Comparison of ENCODE assay signal across 33 cellular contexts in the genomic region with DNA sequence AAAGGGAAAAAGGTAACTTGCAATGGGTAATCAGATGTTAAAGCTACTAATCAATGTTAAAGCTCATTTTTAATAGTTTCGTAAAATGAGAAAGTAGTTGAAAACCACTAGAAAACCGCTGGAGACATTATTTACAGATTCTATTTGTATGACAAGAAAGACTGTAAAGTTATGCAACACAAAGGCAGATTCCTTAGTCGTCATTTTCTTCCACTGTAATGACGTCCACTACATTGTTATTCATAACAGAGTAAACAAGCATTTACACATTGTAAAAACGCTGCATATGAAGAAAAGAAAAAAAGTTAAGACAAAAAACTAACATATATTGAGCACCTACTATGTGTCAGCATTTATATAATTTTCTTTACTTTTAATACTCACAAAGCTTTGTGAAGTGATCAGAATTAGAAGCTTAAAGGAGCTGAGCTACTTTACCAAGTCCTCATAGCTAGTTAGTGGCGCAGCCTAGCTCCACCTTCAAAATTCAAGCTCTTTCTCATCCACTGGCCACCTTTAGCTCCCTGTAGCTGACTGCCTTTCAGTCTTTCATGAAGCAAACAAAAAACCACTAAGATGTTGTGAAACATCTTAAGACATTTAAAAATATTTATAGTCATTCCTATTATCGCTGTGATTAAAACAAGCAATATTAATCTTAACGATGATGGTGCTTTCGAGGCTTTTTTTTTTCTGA.
DNase-seq lines count a peak whose midpoint lies in the region; ATAC-seq, FAIRE-seq and TF ChIP-seq lines count a peak whose summit lies in the region.
"Had no signal": no experiment of that assay in that cellular context is flagged by ENCODE, and none has a peak within 500 bp of the region (broad histone marks: within the 10 kb centered on the region; RNA-seq: fewer than 3 reads in every experiment).

No MANE protein-coding gene starts in this region.

- CTCF ChIA-PET in H1 (lab: Charles Lee; ENCODE audit: partially characterized antibody): interaction anchor here (0.7 to 1.0 kb wide), 3 partner anchors 21 to 221 kb away, joined by 3 read pairs; no protein-coding TSS in a partner anchor

- no peak overlapping the region for H4K8ac ChIP-seq in H1 (ENCODE audit: extremely low read depth, insufficient read depth, low read length)

- H3K79me2 ChIP-seq in H1 (ENCODE audit: control insufficient read depth in 1 of 2, insufficient read depth in 2 of 2, low read length in 2 of 2): no peaks in the 10 kb centered on the region

- H4K5ac ChIP-seq in H1 (ENCODE audit: insufficient read length, low read depth, low read length): no peak overlapping the region

- peak; percentile 62 for FAIRE-seq in H1 (lab: Jason Lieb, UNC)
- FAIRE-seq: GM12891 had no signal

- H3K56ac ChIP-seq in H1 (replicated peaks; ENCODE audit: insufficient read length, low read depth, low read length): no peak overlapping the region

- H3K9me3 ChIP-seq in H1 (ENCODE audit: insufficient read depth in 2 of 2, low read depth in 1 of 2, low read length in 1 of 2): no peaks in the 10 kb centered on the region
- no peaks in the 10 kb centered on the region for H3K9me3 ChIP-seq in iPS-20b (ENCODE audit: insufficient read depth, low read depth, low read length)
- H3K9me3 ChIP-seq: ascending aorta, BLaER1, gastrocnemius medialis, left lung, thyroid gland, uterus had no signal

- H2BK15ac ChIP-seq in H1 (ENCODE audit: low read length): no peak overlapping the region

- 47% methylated on average over 9 of the region's 9 CpGs; no CpG with 5 or more reads in 1 of the 2 experiments for WGBS in H1 (ENCODE audit: extremely low coverage in 1 of 2, insufficient coverage in 1 of 2, insufficient read length in 1 of 2, insufficient replicate concordance in 2 of 2, low coverage in 1 of 2, low lambda C conversion rate in 2 of 2, missing lambda C conversion rate in 1 of 2), 2 experiments

- TF ChIP-seq CTCF in AG10803 (conservative IDR thresholded peaks at IDR 0.05; ENCODE audit: low read length) (no peak), H1 (IDR thresholded peaks at IDR 0.05; ENCODE audit: control extremely low read depth in 1 of 3, insufficient read depth in 1 of 3, low read depth in 1 of 3, low read length in 3 of 3) (no peak)

- H3K79me1 ChIP-seq in H1 (ENCODE audit: low read depth, low read length): no peaks in the 10 kb centered on the region

- TF ChIP-seq RAD21 in H1 (IDR thresholded peaks at IDR 0.05 in 1 of 2, conservative IDR thresholded peaks at IDR 0.05 in 1 of 2; ENCODE audit: low read depth in 2 of 2, low read length in 2 of 2): no peak

- no peak for TF ChIP-seq POLR2A in H1 (IDR thresholded peaks at IDR 0.05; ENCODE audit: control extremely low read depth in 1 of 2, low read depth in 2 of 2, low read length in 2 of 2)

- H3K23ac ChIP-seq in H1 (ENCODE audit: insufficient read length): no peak overlapping the region

- TF ChIP-seq EP300 in H1 (IDR thresholded peaks at IDR 0.05; ENCODE audit: borderline replicate concordance in 1 of 2, low read depth in 2 of 2, low read length in 2 of 2): peak in 1 of 2 experiments; percentile 45; a peak in 1 of 3 replicates

- H3K4me3 ChIP-seq in AG10803 (ENCODE audit: low read length) (no peak overlapping the region), H1 (ENCODE audit: extremely low read depth in 1 of 4, insufficient read depth in 2 of 4, low read depth in 3 of 4, low read length in 4 of 4) (peak overlapping the region in 1 of 4 experiments; percentile 6; a peak in 1 of 8 replicates), iPS-20b (ENCODE audit: low read length) (peak overlapping the region; percentile 32; the same call in 1 of the 2 replicates)
- H3K4me3 ChIP-seq: ascending aorta, BLaER1, gastrocnemius medialis, left lung, thyroid gland, uterus had no signal

- no peak overlapping the region for H3K9ac ChIP-seq in H1 (replicated peaks in 1 of 4; ENCODE audit: extremely low read depth in 1 of 4, low read depth in 3 of 4, low read length in 3 of 4)
- 0 out of 2 replicates have a peak overlapping the region, but pooled peaks have one; percentile 14 for H3K9ac ChIP-seq in iPS-20b (ENCODE audit: low read depth, low read length)
- H3K9ac ChIP-seq: BLaER1 had no signal

- no peak overlapping the region for H2BK5ac ChIP-seq in H1 (ENCODE audit: low read depth, low read length)

- no peak overlapping the region for H3K18ac ChIP-seq in H1 (ENCODE audit: extremely low read depth, low read length)

- no peak overlapping the region; a peak in 1 of 4 replicates for H3K4me2 ChIP-seq in H1 (ENCODE audit: insufficient read depth in 1 of 2, low read depth in 2 of 2, low read length in 2 of 2)
- H3K4me2 ChIP-seq: BLaER1 had no signal

- no peak overlapping the region for H2BK120ac ChIP-seq in H1 (replicated peaks; ENCODE audit: low read depth, low read length)

- no peak overlapping the region for H4K91ac ChIP-seq in H1 (replicated peaks; ENCODE audit: insufficient read length, low read length)

- no peak for ATAC-seq in GM18909 (IDR thresholded peaks at IDR 0.05; ENCODE audit: poor library complexity, unreplicated experiment)
- no peak for ATAC-seq in GM18498 (IDR thresholded peaks at IDR 0.05; ENCODE audit: unreplicated experiment)
- ATAC-seq: effector memory CD8-positive, alpha-beta T cell; gastrocnemius medialis; left lung; Panc1; right cardiac atrium had no signal

- no peak overlapping the region for H3K27ac ChIP-seq in H1 (ENCODE audit: low read depth, low read length)
- no peak overlapping the region for H3K27ac ChIP-seq in iPS-20b (ENCODE audit: low read length)
- H3K27ac ChIP-seq: ascending aorta, BLaER1, gastrocnemius medialis, left lung, thyroid gland, uterus had no signal

- H4K20me1 ChIP-seq in H1 (replicated peaks in 1 of 2; ENCODE audit: control insufficient read depth in 1 of 2, insufficient read depth in 2 of 2, low read length in 2 of 2): no peaks in the 10 kb centered on the region
- H4K20me1 ChIP-seq: BLaER1 had no signal

- H3K23me2 ChIP-seq in H1 (ENCODE audit: low read depth, low read length): no peaks in the 10 kb centered on the region

- H2BK20ac ChIP-seq in H1 (ENCODE audit: low read length): no peak overlapping the region

- H3K4ac ChIP-seq in H1 (replicated peaks; ENCODE audit: insufficient read length, low read depth, low read length): no peak overlapping the region

- no peak overlapping the region for H2AK5ac ChIP-seq in H1 (ENCODE audit: low read depth, low read length)

- H3K36me3 ChIP-seq in H1 (ENCODE audit: control insufficient read depth in 2 of 4, insufficient read depth in 4 of 4, low read length in 3 of 4) (no peaks in the 10 kb centered on the region), iPS-20b (ENCODE audit: insufficient read depth, low read depth, low read length) (no peaks in the 10 kb centered on the region)
- H3K36me3 ChIP-seq: ascending aorta, BLaER1, gastrocnemius medialis, left lung, thyroid gland, uterus had no signal

- peak overlapping the region; percentile 62; the same call in 1 of the 2 replicates for H2BK12ac ChIP-seq in H1 (ENCODE audit: low read depth, low read length)

- H2AFZ ChIP-seq in H1 (ENCODE audit: low read length): no peak overlapping the region

- H3K27me3 ChIP-seq in H1 (replicated peaks in 1 of 4; ENCODE audit: control insufficient read depth in 3 of 4, extremely low read depth in 1 of 4, insufficient read depth in 3 of 4, low read length in 3 of 4) (no peaks in the 10 kb centered on the region), iPS-20b (ENCODE audit: insufficient read depth, low read length) (no peaks in the 10 kb centered on the region)
- H3K27me3 ChIP-seq: ascending aorta, BLaER1, gastrocnemius medialis, left lung, thyroid gland, uterus had no signal

- DNase-seq in AG10803 (ENCODE audit: low read depth) (peak; percentile 68), HCEC 1CT (peak; percentile 39), H1 (ENCODE audit: low read depth in 1 of 2, low spot score in 2 of 2) (no peak), midbrain (lab: John Stamatoyannopoulos, UW) (no peak), NCI-H2107 treated with DMSO at 0.1 percent for 48 hours (lab: John Stamatoyannopoulos, UW; ENCODE audit: unreplicated experiment) (no peak)
- DNase-seq: activated CD4-positive, alpha-beta T cell treated with anti-CD3 and anti-CD28 coated beads, Interleukin-2, amount 10 ng/mL, durations not matched to agents 24 days and 14 days; activated effector memory CD4-positive, alpha-beta T cell treated with Interleukin-2 at 50 U/mL for 16 hours; activated T-cell treated with anti-CD3 and anti-CD28 coated beads, Interleukin-2, amount 50 U/mL, for 1 hour; cortex of kidney; DMS 273 treated with DMSO at 0.1 percent for 48 hours; effector memory CD8-positive, alpha-beta T cell; EL; erythroblast; gastrocnemius medialis; left lung; mesendoderm; NCI-H1092; NCI-H1694; NCI-H446; NCI-H774; right cardiac atrium; SIG-M5; SW 1271; T1000; thyroid gland; uterus had no signal

- H3K4me1 ChIP-seq in H1 (replicated peaks in 1 of 4; ENCODE audit: control insufficient read depth in 3 of 4, insufficient read depth in 4 of 4, low read length in 3 of 4): no peaks in the 10 kb centered on the region
- peaks cover 8% of the 10 kb centered on the region; the same call in 1 of the 2 replicates for H3K4me1 ChIP-seq in iPS-20b (ENCODE audit: insufficient read depth, low read length)
- H3K4me1 ChIP-seq: ascending aorta, BLaER1, gastrocnemius medialis, left lung, thyroid gland, uterus had no signal

- no peak overlapping the region for H3K14ac ChIP-seq in H1 (ENCODE audit: insufficient read length)

- POLR2A ChIA-PET in H1 (lab: Charles Lee; ENCODE audit: partially characterized antibody): interaction anchor here (0.7 kb wide), 1 partner anchor 807 kb away, joined by 3 read pairs; no protein-coding TSS in a partner anchor

TF ChIP-seq in H1, 55 proteins besides CTCF, POLR2A, EP300 and RAD21 (continues in another document):
- peak; percentile 50; the same call in 1 of the 2 replicates for TF ChIP-seq POU5F1 (IDR thresholded peaks at IDR 0.05; ENCODE audit: low read depth, low read length)
- TF ChIP-seq TAF1 (IDR thresholded peaks at IDR 0.05; ENCODE audit: low read depth, low read length): no peak
- TF ChIP-seq POLR2AphosphoS5 (IDR thresholded peaks at IDR 0.05; ENCODE audit: low read depth, low read length): no peak
- TF ChIP-seq CBX5 (IDR thresholded peaks at IDR 0.05; ENCODE audit: low read depth, low read length): no peak
- peak; percentile 88 for TF ChIP-seq CEBPB (IDR thresholded peaks at IDR 0.05; ENCODE audit: low read depth, low read length)
- TF ChIP-seq GTF2F1 (IDR thresholded peaks at IDR 0.05; ENCODE audit: borderline replicate concordance, low read depth, low read length): no peak
- no peak for TF ChIP-seq ASH2L (IDR thresholded peaks at IDR 0.05; ENCODE audit: low read length)
- TF ChIP-seq SIN3A (conservative IDR thresholded peaks at IDR 0.05 in 1 of 2, IDR thresholded peaks at IDR 0.05 in 1 of 2; ENCODE audit: low read depth in 1 of 2, low read length in 2 of 2): no peak

Comparison
In these comparisons a context has a peak if more than half of its experiments do, and no peak if none do; other contexts are left out.
1. DNase-seq: peak in AG10803 (single experiment) and HCEC 1CT (single experiment); none in H1 (0 of 2), midbrain (single experiment) and NCI-H2107 treated with DMSO at 0.1 percent for 48 hours (single experiment).